Comparison of ENCODE assay signal across 9 cellular contexts in genomic region chr1:161725888-161726630, GRCh38. TPM values are rescaled to one million over a fixed set of nuclear protein-coding genes. Genes with fewer than 3 reads are reported as not detected.
DNase-seq lines count a peak whose midpoint lies in the region; ATAC-seq and TF ChIP-seq lines count a peak whose summit lies in the region.
"Had no signal": no experiment of that assay in that cellular context is flagged by ENCODE, and none has a peak within 500 bp of the region (broad histone marks: within the 10 kb centered on the region; RNA-seq: fewer than 3 reads in every experiment).

No MANE protein-coding gene starts in this region.

- H3K27ac ChIP-seq in esophagus (ENCODE audit: low read depth in 2 of 2, low read length in 1 of 2) (peak overlapping the region; percentile 85 to 87), thoracic aorta (peak overlapping the region; percentile 81 to 82)
- H3K27ac ChIP-seq: 22Rv1 had no signal

- ATAC-seq in HG02678 (IDR thresholded peaks at IDR 0.05; ENCODE audit: unreplicated experiment) (peak; percentile 22), thoracic aorta (ENCODE audit: insufficient number of reproducible peaks, low FRiP score, low read depth) (peak; percentile 30)

- DNase-seq in DMS 273 (lab: John Stamatoyannopoulos, UW; ENCODE audit: unreplicated experiment) (peak; percentile 85), DMS 273 treated with DMSO at 0.1 percent for 48 hours (lab: John Stamatoyannopoulos, UW) (no peak), NCI-H69 (lab: John Stamatoyannopoulos, UW) (peak; percentile 65), thoracic aorta (ENCODE audit: low spot score) (no peak)
- DNase-seq in activated CD8-positive, alpha-beta memory T cell treated with anti-CD3 and anti-CD28 coated beads, Interleukin-2, amount 50 U/mL, for 48 hours = peak; percentile 71

- TF ChIP-seq CTCF in thoracic aorta (IDR thresholded peaks at IDR 0.05) = peak; percentile 37

- H3K27me3 ChIP-seq in esophagus (ENCODE audit: control insufficient read depth in 1 of 2, insufficient read depth in 2 of 2, low read length in 2 of 2) = no peaks in the 10 kb centered on the region
- H3K27me3 ChIP-seq in mucosa of stomach (ENCODE audit: control insufficient read depth, insufficient read depth, low read length) = peaks cover 55% of the 10 kb centered on the region
- H3K27me3 ChIP-seq in thoracic aorta (replicated peaks; ENCODE audit: insufficient read depth) = no peaks in the 10 kb centered on the region

- H3K4me1 ChIP-seq in esophagus (ENCODE audit: control insufficient read depth in 2 of 2, insufficient read depth in 2 of 2, low read length in 1 of 2) (peaks cover 3 to 8% of the 10 kb centered on the region in 2 donors), mucosa of stomach (ENCODE audit: control insufficient read depth, insufficient read depth, low read length) (no peaks in the 10 kb centered on the region), thoracic aorta (ENCODE audit: control insufficient read depth in 1 of 2, low read depth in 2 of 2) (peaks cover 0 to 18% of the 10 kb centered on the region in 2 donors)

- H3K4me3 ChIP-seq in esophagus (ENCODE audit: low read depth in 1 of 2, low read length in 2 of 2) (peak overlapping the region; percentile 65 to 79), mucosa of stomach (ENCODE audit: low read length) (peak overlapping the region; percentile 48), thoracic aorta (peak overlapping the region; percentile 92)

- 0 to 1% methylated on average over 43 of the region's 43 CpGs for WGBS in esophagus, 2 donors

- H3K36me3 ChIP-seq in esophagus (ENCODE audit: control insufficient read depth in 2 of 2, insufficient read depth in 2 of 2, low read length in 1 of 2) (no peaks in the 10 kb centered on the region), mucosa of stomach (ENCODE audit: control insufficient read depth, insufficient read depth, low read length) (no peaks in the 10 kb centered on the region), thoracic aorta (no peaks in the 10 kb centered on the region)

- H3K9me3 ChIP-seq in esophagus (ENCODE audit: control insufficient read depth in 2 of 2, insufficient read depth in 1 of 2, low read depth in 1 of 2, low read length in 1 of 2) (no peaks in the 10 kb centered on the region), mucosa of stomach (ENCODE audit: control insufficient read depth, low read length) (no peaks in the 10 kb centered on the region), thoracic aorta (no peaks in the 10 kb centered on the region)

- H3K9ac ChIP-seq in mucosa of stomach (ENCODE audit: low read length) = peak overlapping the region; percentile 49

RNA-seq across cellular contexts. Expression of gene FCRLB, which starts 4.7 kb away (rescaled TPM):
- under 1 TPM; 0.24 to 0.34 TPM for polyA plus RNA-seq in esophagus
- under 1 TPM in 1 of 2 donors, not detected in 1; 0.68 TPM for total RNA-seq in thoracic aorta

RNA-seq across cellular contexts. Expression of gene FCRLA, which starts 19.0 kb away (rescaled TPM):
- polyA plus RNA-seq in esophagus = under 1 TPM; 0.02 to 0.29 TPM
- not detected for total RNA-seq in thoracic aorta

RNA-seq across cellular contexts. Expression of gene DUSP12, which starts 23.5 kb away (rescaled TPM):
- 10 to 100 TPM in 1 of 2 donors, 1 to 10 TPM in 1; 6.5 to 14.5 TPM for polyA plus RNA-seq in esophagus
- total RNA-seq in thoracic aorta = 10 to 100 TPM; 17.3 to 27.9 TPM

RNA-seq across cellular contexts. Expression of gene ATF6, which starts 40.1 kb away (rescaled TPM):
- 1 to 10 TPM; 2.5 to 6.5 TPM for polyA plus RNA-seq in esophagus
- total RNA-seq in thoracic aorta = 10 to 100 TPM; 26.9 to 37.6 TPM

Comparison
In these comparisons a context has a peak if more than half of its experiments do, and no peak if none do; other contexts are left out.
1. DNase-seq: peak in DMS 273 (single experiment), NCI-H69 (single experiment) and activated CD8-positive, alpha-beta memory T cell treated with anti-CD3 and anti-CD28 coated beads, Interleukin-2, amount 50 U/mL, for 48 hours (single experiment); none in DMS 273 treated with DMSO at 0.1 percent for 48 hours (single experiment) and thoracic aorta (single experiment).
2. Peak in every context shown above with its lines, with median percentiles within 50 percentile points of each other: H3K4me3 ChIP-seq.